Comparison of ENCODE assay signal across 1 cellular context in genomic region chr3:119660474-119661150, GRCh38.
A peak's percentile ranks its signal among the peaks of the same experiment; 100 is the strongest.
TF ChIP-seq lines count a peak whose summit lies in the region.

Gene POPDC2 (minus strand): TSS chr3:119660589. CDS start chr3:119660423, 166 bp downstream.

TF ChIP-seq in SK-N-SH, 30 proteins besides CTCF, POLR2A, EP300 and RAD21 (continued from another document):
- TF ChIP-seq USF1 (IDR thresholded peaks at IDR 0.05; ENCODE audit: borderline replicate concordance, low read depth) (no peak), RCOR1 (IDR thresholded peaks at IDR 0.05; ENCODE audit: low read length) (peak; percentile 97), MXI1 (IDR thresholded peaks at IDR 0.05; ENCODE audit: low read depth, low read length) (peak; percentile 43; the same call in 1 of the 2 replicates), TAF1 (IDR thresholded peaks at IDR 0.05; ENCODE audit: borderline replicate concordance, low read depth, low read length) (peak; percentile 41; the same call in 1 of the 2 replicates), FOSL2 (IDR thresholded peaks at IDR 0.05; ENCODE audit: borderline replicate concordance, low read depth) (no peak), NFIC (IDR thresholded peaks at IDR 0.05; ENCODE audit: borderline replicate concordance) (peak; percentile 83), GATA2 (CRISPR knock-in tag; IDR thresholded peaks at IDR 0.05) (peak; percentile 95), ELF1 (IDR thresholded peaks at IDR 0.05) (no peak), PBX3 (IDR thresholded peaks at IDR 0.05) (peak; percentile 88), USF2 (IDR thresholded peaks at IDR 0.05; ENCODE audit: borderline replicate concordance, low read depth, low read length) (no peak), SMC3 (IDR thresholded peaks at IDR 0.05; ENCODE audit: low read depth, low read length) (peak; percentile 12; the same call in 1 of the 2 replicates), RFX5 (IDR thresholded peaks at IDR 0.05; ENCODE audit: low read length) (no peak), TEAD4 (IDR thresholded peaks at IDR 0.05; ENCODE audit: borderline replicate concordance, insufficient read depth) (peak; percentile 85), ZBTB33 (IDR thresholded peaks at IDR 0.05; ENCODE audit: borderline replicate concordance, low read depth) (no peak), SIN3A (IDR thresholded peaks at IDR 0.05; ENCODE audit: borderline replicate concordance, low read depth, low read length) (no peak), YY1 (IDR thresholded peaks at IDR 0.05; ENCODE audit: low read depth) (0 out of 2 replicates have a peak, but pooled peaks have one; percentile 17), IRF3 (IDR thresholded peaks at IDR 0.05; ENCODE audit: low read depth, low read length) (no peak), POLR2AphosphoS5 (IDR thresholded peaks at IDR 0.05; ENCODE audit: low read depth, low read length) (0 out of 2 replicates have a peak, but pooled peaks have one; percentile 68), RXRA (IDR thresholded peaks at IDR 0.05; ENCODE audit: borderline replicate concordance, low read depth) (peak; percentile 81; the same call in 1 of the 2 replicates), FOXM1 (IDR thresholded peaks at IDR 0.05; ENCODE audit: low read depth) (peak; percentile 80), MEF2A (IDR thresholded peaks at IDR 0.05; ENCODE audit: borderline replicate concordance, low read depth) (no peak), GABPA (IDR thresholded peaks at IDR 0.05; ENCODE audit: low read depth) (no peak), JUND (IDR thresholded peaks at IDR 0.05) (peak; percentile 48; the same call in 1 of the 2 replicates), FOXJ3 (CRISPR knock-in tag; IDR thresholded peaks at IDR 0.05) (peak; percentile 91)
TF ChIP-seq in SK-N-SH: peak in this region for 18.
